9 cellular contexts compared by ENCODE assay signal in genomic region chr19:47094557-47095517, GRCh38.
A peak's percentile ranks its signal among the peaks of the same experiment; 100 is the strongest.
DNase-seq lines count a peak whose midpoint lies in the region; ATAC-seq lines count a peak whose summit lies in the region.
"Had no signal": no experiment of that assay in that cellular context is flagged by ENCODE, and none has a peak within 500 bp of the region (broad histone marks: within the 10 kb centered on the region; RNA-seq: fewer than 3 reads in every experiment).

No MANE protein-coding gene starts in this region.

- H3K36me3 Mint-ChIP-seq in stimulated activated naive B cell treated with anti-CD40 and anti-IgM and Interleukin-4, amounts not matched to agents 10 μg/mL and 1 μg/mL and 100 μg/mL, for 72 hours: peaks cover 42 to 43% of the 10 kb centered on the region in 2 donors

- H3K4me1 ChIP-seq in iPS-15b (ENCODE audit: control insufficient read depth, insufficient read depth, low read length): peaks cover 15% of the 10 kb centered on the region

- H3K9me3 Mint-ChIP-seq in stimulated activated naive B cell treated with anti-CD40 and anti-IgM and Interleukin-4, amounts not matched to agents 10 μg/mL and 1 μg/mL and 100 μg/mL, for 72 hours: no peaks in the 10 kb centered on the region

- H3K27me3 Mint-ChIP-seq in stimulated activated naive B cell treated with anti-CD40 and anti-IgM and Interleukin-4, amounts not matched to agents 10 μg/mL and 1 μg/mL and 100 μg/mL, for 72 hours: no peaks in the 10 kb centered on the region

- H3K4me3 ChIP-seq in iPS-15b (ENCODE audit: low read depth, low read length): no peak overlapping the region

- H3K36me3 ChIP-seq in iPS-15b (ENCODE audit: control insufficient read depth, insufficient read depth, low read length): peaks cover 9% of the 10 kb centered on the region

- peak; percentile 53 to 55 for ATAC-seq in stimulated activated naive B cell treated with anti-CD40 and anti-IgM and Interleukin-4, amounts not matched to agents 10 μg/mL and 1 μg/mL and 100 μg/mL, for 72 hours (replicated peaks)
- no peak for ATAC-seq in HG03442 (IDR thresholded peaks at IDR 0.05; ENCODE audit: unreplicated experiment)
- ATAC-seq in HG03039 (IDR thresholded peaks at IDR 0.05; ENCODE audit: unreplicated experiment): no peak

- peak overlapping the region; percentile 61 for H3K9ac ChIP-seq in iPS-15b (ENCODE audit: low read depth, low read length)
- H3K9ac ChIP-seq: KMS-11 had no signal

- H3K4me3 Mint-ChIP-seq in stimulated activated naive B cell treated with anti-CD40 and anti-IgM and Interleukin-4, amounts not matched to agents 10 μg/mL and 1 μg/mL and 100 μg/mL, for 72 hours: peak overlapping the region in 1 of 2 donors; percentile 21

- H3K27ac Mint-ChIP-seq in stimulated activated naive B cell treated with anti-CD40 and anti-IgM and Interleukin-4, amounts not matched to agents 10 μg/mL and 1 μg/mL and 100 μg/mL, for 72 hours: peak overlapping the region; percentile 89

- H3K9me3 ChIP-seq in iPS-15b (ENCODE audit: control insufficient read depth, insufficient read depth, low read length): no peaks in the 10 kb centered on the region

- peaks cover 30 to 56% of the 10 kb centered on the region in 2 donors for H3K4me1 Mint-ChIP-seq in stimulated activated naive B cell treated with anti-CD40 and anti-IgM and Interleukin-4, amounts not matched to agents 10 μg/mL and 1 μg/mL and 100 μg/mL, for 72 hours

- DNase-seq in HuH-7 (ENCODE audit: low spot score): peak; percentile 49
- peak; percentile 54 for DNase-seq in activated T-cell treated with anti-CD3 and anti-CD28 coated beads, Interleukin-2, amount 50 U/mL, for 1 hour
- no peak for DNase-seq in stimulated activated naive B cell treated with anti-CD40 and anti-IgM and Interleukin-4, amounts not matched to agents 10 μg/mL and 1 μg/mL and 100 μg/mL, for 72 hours
- no peak for DNase-seq in ecto neural progenitor cell (ENCODE audit: low spot score)
- no peak for DNase-seq in NCI-H1694 (lab: John Stamatoyannopoulos, UW)

- no peaks in the 10 kb centered on the region for H3K27me3 ChIP-seq in iPS-15b (ENCODE audit: control insufficient read depth, insufficient read depth, low read length)

Comparison
In these comparisons a context has a peak if more than half of its experiments do, and no peak if none do; other contexts are left out.
1. DNase-seq: peak in HuH-7 (single experiment) and activated T-cell treated with anti-CD3 and anti-CD28 coated beads, Interleukin-2, amount 50 U/mL, for 1 hour (single experiment); none in stimulated activated naive B cell treated with anti-CD40 and anti-IgM and Interleukin-4, amounts not matched to agents 10 μg/mL and 1 μg/mL and 100 μg/mL, for 72 hours (single experiment), ecto neural progenitor cell (single experiment) and NCI-H1694 (single experiment).
2. ATAC-seq: peak in stimulated activated naive B cell treated with anti-CD40 and anti-IgM and Interleukin-4, amounts not matched to agents 10 μg/mL and 1 μg/mL and 100 μg/mL, for 72 hours (2 of 2); none in HG03442 (single experiment) and HG03039 (single experiment).